Comparison of ENCODE assay signal across 1 cellular context in the genomic region with DNA sequence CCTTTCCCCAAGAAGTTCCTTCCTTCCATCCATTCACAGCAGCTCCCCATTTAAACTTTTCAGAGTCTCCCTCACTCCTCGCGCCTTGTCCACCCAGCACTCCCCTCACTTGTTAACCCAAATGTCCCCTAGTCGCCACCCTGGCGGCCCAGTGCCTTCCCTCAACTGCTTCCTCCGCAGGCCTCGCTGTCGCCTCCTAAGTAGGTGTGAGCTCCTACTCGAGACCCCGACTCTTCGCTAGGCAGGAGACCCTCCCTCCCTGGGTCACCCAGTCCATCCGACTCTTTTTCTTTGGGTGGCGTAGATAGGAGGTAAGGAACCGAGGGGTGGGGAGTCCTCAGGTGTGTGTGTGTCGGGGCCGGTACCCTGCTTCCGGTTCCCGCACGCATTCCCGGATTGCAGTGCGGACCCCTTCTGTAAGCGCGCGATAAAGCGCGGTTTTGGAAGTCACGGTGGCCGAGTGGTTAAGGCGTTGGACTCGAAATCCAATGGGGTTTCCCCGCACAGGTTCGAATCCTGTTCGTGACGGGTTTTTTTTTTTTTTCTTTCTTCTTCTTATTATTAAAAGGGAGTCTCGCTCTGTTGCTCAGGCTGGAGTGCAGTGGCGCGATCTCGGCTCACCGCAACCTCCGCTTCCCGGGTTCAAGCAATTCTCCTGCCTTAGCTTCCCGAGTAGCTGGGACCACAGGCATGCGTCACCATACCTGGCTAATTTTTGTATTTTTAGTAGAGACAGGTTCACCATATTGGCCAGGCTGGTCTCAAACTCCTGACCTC.
TF ChIP-seq lines count a peak whose summit lies in the region.

No MANE protein-coding gene starts in this region.

TF ChIP-seq in HepG2, 621 proteins besides CTCF, POLR2A, EP300 and RAD21 (continued from another document and continues in another):
- TF ChIP-seq, protein P1, sequence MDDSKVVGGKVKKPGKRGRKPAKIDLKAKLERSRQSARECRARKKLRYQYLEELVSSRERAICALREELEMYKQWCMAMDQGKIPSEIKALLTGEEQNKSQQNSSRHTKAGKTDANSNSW (CRISPR knock-in tag; IDR thresholded peaks at IDR 0.05; ENCODE audit: borderline replicate concordance) = 0 out of 2 replicates have a peak, but pooled peaks have one; percentile 41
- TF ChIP-seq NFIB (CRISPR knock-in tag; IDR thresholded peaks at IDR 0.05; ENCODE audit: borderline replicate concordance) = no peak
- no peak for TF ChIP-seq RFX5 (IDR thresholded peaks at IDR 0.05; ENCODE audit: low read depth, low read length)
- TF ChIP-seq SIX4 (CRISPR knock-in tag; IDR thresholded peaks at IDR 0.05) = no peak
- no peak for TF ChIP-seq ZNF83 (CRISPR knock-in tag; IDR thresholded peaks at IDR 0.05; ENCODE audit: borderline replicate concordance)
- TF ChIP-seq ZNF772 (CRISPR knock-in tag; IDR thresholded peaks at IDR 0.05) = no peak
- TF ChIP-seq, protein P2, sequence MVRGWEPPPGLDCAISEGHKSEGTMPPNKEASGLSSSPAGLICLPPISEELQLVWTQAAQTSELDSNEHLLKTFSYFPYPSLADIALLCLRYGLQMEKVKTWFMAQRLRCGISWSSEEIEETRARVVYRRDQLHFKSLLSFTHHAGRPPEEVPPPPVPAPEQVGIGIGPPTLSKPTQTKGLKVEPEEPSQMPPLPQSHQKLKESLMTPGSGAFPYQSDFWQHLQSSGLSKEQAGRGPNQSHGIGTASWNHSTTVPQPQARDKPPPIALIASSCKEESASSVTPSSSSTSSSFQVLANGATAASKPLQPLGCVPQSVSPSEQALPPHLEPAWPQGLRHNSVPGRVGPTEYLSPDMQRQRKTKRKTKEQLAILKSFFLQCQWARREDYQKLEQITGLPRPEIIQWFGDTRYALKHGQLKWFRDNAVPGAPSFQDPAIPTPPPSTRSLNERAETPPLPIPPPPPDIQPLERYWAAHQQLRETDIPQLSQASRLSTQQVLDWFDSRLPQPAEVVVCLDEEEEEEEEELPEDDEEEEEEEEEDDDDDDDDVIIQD (CRISPR knock-in tag; IDR thresholded peaks at IDR 0.05; ENCODE audit: low read depth) = 0 out of 2 replicates have a peak, but pooled peaks have one; percentile 11
- TF ChIP-seq PTBP1 (IDR thresholded peaks at IDR 0.05; ENCODE audit: low read depth, low read length, poor library complexity, severe bottlenecking) = no peak
- no peak; the same call in 1 of the 2 replicates for TF ChIP-seq HNF4A (CRISPR knock-in tag; IDR thresholded peaks at IDR 0.05)
- TF ChIP-seq, protein P3, sequence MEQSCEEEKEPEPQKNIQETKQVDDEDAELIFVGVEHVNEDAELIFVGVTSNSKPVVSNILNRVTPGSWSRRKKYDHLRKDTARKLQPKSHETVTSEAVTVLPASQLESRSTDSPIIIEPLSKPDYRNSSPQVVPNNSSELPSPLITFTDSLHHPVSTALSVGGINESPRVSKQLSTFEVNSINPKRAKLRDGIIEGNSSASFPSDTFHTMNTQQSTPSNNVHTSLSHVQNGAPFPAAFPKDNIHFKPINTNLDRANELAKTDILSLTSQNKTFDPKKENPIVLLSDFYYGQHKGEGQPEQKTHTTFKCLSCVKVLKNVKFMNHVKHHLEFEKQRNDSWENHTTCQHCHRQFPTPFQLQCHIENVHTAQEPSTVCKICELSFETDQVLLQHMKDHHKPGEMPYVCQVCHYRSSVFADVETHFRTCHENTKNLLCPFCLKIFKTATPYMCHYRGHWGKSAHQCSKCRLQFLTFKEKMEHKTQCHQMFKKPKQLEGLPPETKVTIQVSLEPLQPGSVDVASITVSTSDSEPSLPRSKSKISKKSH (CRISPR knock-in tag; IDR thresholded peaks at IDR 0.05; ENCODE audit: borderline replicate concordance) = peak; percentile 66; the same call in 1 of the 2 replicates
- TF ChIP-seq KAT7 (CRISPR knock-in tag; IDR thresholded peaks at IDR 0.05; ENCODE audit: borderline replicate concordance) = peak; percentile 26; the same call in 1 of the 2 replicates
- TF ChIP-seq TCF7L2 (IDR thresholded peaks at IDR 0.05; ENCODE audit: low read depth, low read length) = no peak
- no peak for TF ChIP-seq RFXANK (CRISPR knock-in tag; IDR thresholded peaks at IDR 0.05)
- 0 out of 2 replicates have a peak, but pooled peaks have one; percentile 68 for TF ChIP-seq SMAD1 (CRISPR knock-in tag; IDR thresholded peaks at IDR 0.05; ENCODE audit: borderline replicate concordance, low read depth)
- TF ChIP-seq NR2F2 (IDR thresholded peaks at IDR 0.05; ENCODE audit: borderline replicate concordance, low read depth) = no peak
- no peak for TF ChIP-seq SP1 (IDR thresholded peaks at IDR 0.05)
- TF ChIP-seq SP1 (CRISPR knock-in tag; IDR thresholded peaks at IDR 0.05) = peak; percentile 18; the same call in 1 of the 2 replicates
- TF ChIP-seq, protein P4, sequence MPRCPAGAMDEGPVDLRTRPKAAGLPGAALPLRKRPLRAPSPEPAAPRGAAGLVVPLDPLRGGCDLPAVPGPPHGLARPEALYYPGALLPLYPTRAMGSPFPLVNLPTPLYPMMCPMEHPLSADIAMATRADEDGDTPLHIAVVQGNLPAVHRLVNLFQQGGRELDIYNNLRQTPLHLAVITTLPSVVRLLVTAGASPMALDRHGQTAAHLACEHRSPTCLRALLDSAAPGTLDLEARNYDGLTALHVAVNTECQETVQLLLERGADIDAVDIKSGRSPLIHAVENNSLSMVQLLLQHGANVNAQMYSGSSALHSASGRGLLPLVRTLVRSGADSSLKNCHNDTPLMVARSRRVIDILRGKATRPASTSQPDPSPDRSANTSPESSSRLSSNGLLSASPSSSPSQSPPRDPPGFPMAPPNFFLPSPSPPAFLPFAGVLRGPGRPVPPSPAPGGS (CRISPR knock-in tag; IDR thresholded peaks at IDR 0.05) = peak; percentile 9; the same call in 1 of the 2 replicates
- TF ChIP-seq ZNF768 (CRISPR knock-in tag; IDR thresholded peaks at IDR 0.05) = no peak
- TF ChIP-seq KDM4B (CRISPR knock-in tag; IDR thresholded peaks at IDR 0.05) = no peak
- TF ChIP-seq ZNF816 (CRISPR knock-in tag; IDR thresholded peaks at IDR 0.05; ENCODE audit: borderline replicate concordance) = no peak
- 0 out of 2 replicates have a peak, but pooled peaks have one; percentile 43 for TF ChIP-seq NFIC (IDR thresholded peaks at IDR 0.05; ENCODE audit: low read length)
- no peak for TF ChIP-seq LCORL (IDR thresholded peaks at IDR 0.05)
- TF ChIP-seq LCORL (CRISPR knock-in tag; IDR thresholded peaks at IDR 0.05) = no peak; the same call in 1 of the 2 replicates
- TF ChIP-seq, protein P5, sequence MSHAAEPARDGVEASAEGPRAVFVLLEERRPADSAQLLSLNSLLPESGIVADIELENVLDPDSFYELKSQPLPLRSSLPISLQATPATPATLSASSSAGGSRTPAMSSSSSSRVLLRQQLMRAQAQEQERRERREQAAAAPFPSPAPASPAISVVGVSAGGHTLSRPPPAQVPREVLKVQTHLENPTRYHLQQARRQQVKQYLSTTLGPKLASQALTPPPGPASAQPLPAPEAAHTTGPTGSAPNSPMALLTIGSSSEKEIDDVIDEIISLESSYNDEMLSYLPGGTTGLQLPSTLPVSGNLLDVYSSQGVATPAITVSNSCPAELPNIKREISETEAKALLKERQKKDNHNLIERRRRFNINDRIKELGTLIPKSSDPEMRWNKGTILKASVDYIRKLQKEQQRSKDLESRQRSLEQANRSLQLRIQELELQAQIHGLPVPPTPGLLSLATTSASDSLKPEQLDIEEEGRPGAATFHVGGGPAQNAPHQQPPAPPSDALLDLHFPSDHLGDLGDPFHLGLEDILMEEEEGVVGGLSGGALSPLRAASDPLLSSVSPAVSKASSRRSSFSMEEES (CRISPR knock-in tag; IDR thresholded peaks at IDR 0.05) = 0 out of 2 replicates have a peak, but pooled peaks have one; percentile 41
- TF ChIP-seq, protein P6, sequence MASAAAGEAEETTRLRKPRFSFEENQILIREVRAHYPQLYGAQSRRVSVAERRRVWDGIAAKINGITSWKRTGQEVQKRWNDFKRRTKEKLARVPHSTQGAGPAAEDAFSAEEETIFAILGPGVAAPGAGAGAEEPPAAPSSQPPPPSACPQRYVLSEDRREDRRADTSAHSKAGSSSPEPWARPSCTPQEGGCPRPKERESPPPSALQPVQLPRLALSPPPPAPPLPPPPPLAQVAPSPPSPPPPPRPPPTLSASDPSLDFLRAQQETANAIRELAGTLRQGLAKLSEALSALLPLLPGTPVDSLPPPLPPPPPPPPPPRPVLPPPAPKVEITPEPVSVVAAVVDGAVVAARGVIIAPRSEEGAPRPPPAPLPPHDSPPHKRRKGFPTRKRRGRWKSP (CRISPR knock-in tag; IDR thresholded peaks at IDR 0.05) = peak; percentile 13; the same call in 1 of the 2 replicates
- TF ChIP-seq GTF3A (CRISPR knock-in tag; conservative IDR thresholded peaks at IDR 0.05) = no peak
- TF ChIP-seq TP53 (CRISPR knock-in tag; conservative IDR thresholded peaks at IDR 0.05) = 0 out of 2 replicates have a peak, but pooled peaks have one; percentile 53
- TF ChIP-seq HNRNPUL1 (IDR thresholded peaks at IDR 0.05; ENCODE audit: low read depth, low read length) = no peak
- TF ChIP-seq MEF2D (CRISPR knock-in tag; IDR thresholded peaks at IDR 0.05) = peak; percentile 86
- TF ChIP-seq HCFC1 (IDR thresholded peaks at IDR 0.05; ENCODE audit: low read depth, low read length) = peak; percentile 23; the same call in 1 of the 2 replicates
- TF ChIP-seq NFKB2 (CRISPR knock-in tag; IDR thresholded peaks at IDR 0.05; ENCODE audit: borderline replicate concordance) = peak; percentile 67; the same call in 1 of the 2 replicates
- peak; percentile 38 for TF ChIP-seq U2AF1 (optimal IDR thresholded peaks at IDR 0.05; ENCODE audit: low read depth, low read length)
- peak; percentile 53; the same call in 1 of the 2 replicates for TF ChIP-seq ZMYM3 (CRISPR knock-in tag; IDR thresholded peaks at IDR 0.05)
- peak; percentile 51 for TF ChIP-seq ZNF331 (CRISPR knock-in tag; IDR thresholded peaks at IDR 0.05)
- TF ChIP-seq ZFP37 (CRISPR knock-in tag; IDR thresholded peaks at IDR 0.05; ENCODE audit: borderline replicate concordance) = no peak
- peak; percentile 27; the same call in 1 of the 2 replicates for TF ChIP-seq GZF1 (CRISPR knock-in tag; IDR thresholded peaks at IDR 0.05)
- peak; percentile 75 for TF ChIP-seq RBM22 (optimal IDR thresholded peaks at IDR 0.05; ENCODE audit: low read length)
- TF ChIP-seq, protein P7, sequence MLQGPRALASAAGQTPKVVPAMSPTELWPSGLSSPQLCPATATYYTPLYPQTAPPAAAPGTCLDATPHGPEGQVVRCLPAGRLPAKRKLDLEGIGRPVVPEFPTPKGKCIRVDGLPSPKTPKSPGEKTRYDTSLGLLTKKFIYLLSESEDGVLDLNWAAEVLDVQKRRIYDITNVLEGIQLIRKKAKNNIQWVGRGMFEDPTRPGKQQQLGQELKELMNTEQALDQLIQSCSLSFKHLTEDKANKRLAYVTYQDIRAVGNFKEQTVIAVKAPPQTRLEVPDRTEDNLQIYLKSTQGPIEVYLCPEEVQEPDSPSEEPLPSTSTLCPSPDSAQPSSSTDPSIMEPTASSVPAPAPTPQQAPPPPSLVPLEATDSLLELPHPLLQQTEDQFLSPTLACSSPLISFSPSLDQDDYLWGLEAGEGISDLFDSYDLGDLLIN (CRISPR knock-in tag; IDR thresholded peaks at IDR 0.05; ENCODE audit: borderline replicate concordance) = no peak
- TF ChIP-seq RFX3 (CRISPR knock-in tag; IDR thresholded peaks at IDR 0.05) = no peak
- TF ChIP-seq ZNF614 (CRISPR knock-in tag; IDR thresholded peaks at IDR 0.05; ENCODE audit: borderline replicate concordance) = no peak
- TF ChIP-seq HOXA7 (CRISPR knock-in tag; IDR thresholded peaks at IDR 0.05) = no peak
- no peak for TF ChIP-seq NFRKB (IDR thresholded peaks at IDR 0.05)
- TF ChIP-seq, protein P8, sequence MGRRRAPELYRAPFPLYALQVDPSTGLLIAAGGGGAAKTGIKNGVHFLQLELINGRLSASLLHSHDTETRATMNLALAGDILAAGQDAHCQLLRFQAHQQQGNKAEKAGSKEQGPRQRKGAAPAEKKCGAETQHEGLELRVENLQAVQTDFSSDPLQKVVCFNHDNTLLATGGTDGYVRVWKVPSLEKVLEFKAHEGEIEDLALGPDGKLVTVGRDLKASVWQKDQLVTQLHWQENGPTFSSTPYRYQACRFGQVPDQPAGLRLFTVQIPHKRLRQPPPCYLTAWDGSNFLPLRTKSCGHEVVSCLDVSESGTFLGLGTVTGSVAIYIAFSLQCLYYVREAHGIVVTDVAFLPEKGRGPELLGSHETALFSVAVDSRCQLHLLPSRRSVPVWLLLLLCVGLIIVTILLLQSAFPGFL (CRISPR knock-in tag; IDR thresholded peaks at IDR 0.05) = no peak
- no peak for TF ChIP-seq KLF13 (CRISPR knock-in tag; IDR thresholded peaks at IDR 0.05)
- TF ChIP-seq SIN3B (IDR thresholded peaks at IDR 0.05; ENCODE audit: low read length) = no peak
- TF ChIP-seq, protein P9, sequence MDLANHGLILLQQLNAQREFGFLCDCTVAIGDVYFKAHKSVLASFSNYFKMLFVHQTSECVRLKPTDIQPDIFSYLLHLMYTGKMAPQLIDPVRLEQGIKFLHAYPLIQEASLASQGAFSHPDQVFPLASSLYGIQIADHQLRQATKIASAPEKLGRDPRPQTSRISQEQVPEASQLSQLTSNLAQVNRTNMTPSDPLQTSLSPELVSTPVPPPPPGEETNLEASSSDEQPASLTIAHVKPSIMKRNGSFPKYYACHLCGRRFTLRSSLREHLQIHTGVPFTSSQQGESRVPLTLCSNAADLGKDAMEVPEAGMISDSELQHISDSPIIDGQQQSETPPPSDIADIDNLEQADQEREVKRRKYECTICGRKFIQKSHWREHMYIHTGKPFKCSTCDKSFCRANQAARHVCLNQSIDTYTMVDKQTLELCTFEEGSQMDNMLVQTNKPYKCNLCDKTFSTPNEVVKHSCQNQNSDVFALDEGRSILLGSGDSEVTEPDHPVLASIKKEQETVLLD (CRISPR knock-in tag; IDR thresholded peaks at IDR 0.05; ENCODE audit: low read depth) = no peak; the same call in 1 of the 2 replicates
- TF ChIP-seq ZNF205 (CRISPR knock-in tag; IDR thresholded peaks at IDR 0.05) = peak; percentile 80
- no peak for TF ChIP-seq ZNF101 (CRISPR knock-in tag; IDR thresholded peaks at IDR 0.05; ENCODE audit: borderline replicate concordance, low read depth)
- TF ChIP-seq ZNF251 (CRISPR knock-in tag; IDR thresholded peaks at IDR 0.05) = no peak
- TF ChIP-seq ZNF776 (CRISPR knock-in tag; IDR thresholded peaks at IDR 0.05) = no peak; the same call in 1 of the 2 replicates
- no peak; the same call in 1 of the 2 replicates for TF ChIP-seq NCOR1 (IDR thresholded peaks at IDR 0.05; ENCODE audit: borderline replicate concordance, low read length)
- TF ChIP-seq PPARG (CRISPR knock-in tag; conservative IDR thresholded peaks at IDR 0.05) = no peak
- TF ChIP-seq ZIK1 (CRISPR knock-in tag; IDR thresholded peaks at IDR 0.05; ENCODE audit: borderline replicate concordance, low read depth) = no peak
- peak; percentile 58 for TF ChIP-seq POLR2G (IDR thresholded peaks at IDR 0.05; ENCODE audit: low read depth, low read length)
- TF ChIP-seq DNMT1 (CRISPR knock-in tag; IDR thresholded peaks at IDR 0.05) = 0 out of 2 replicates have a peak, but pooled peaks have one; percentile 39
